Comparison of ENCODE assay signal across 15 cellular contexts in the genomic region with DNA sequence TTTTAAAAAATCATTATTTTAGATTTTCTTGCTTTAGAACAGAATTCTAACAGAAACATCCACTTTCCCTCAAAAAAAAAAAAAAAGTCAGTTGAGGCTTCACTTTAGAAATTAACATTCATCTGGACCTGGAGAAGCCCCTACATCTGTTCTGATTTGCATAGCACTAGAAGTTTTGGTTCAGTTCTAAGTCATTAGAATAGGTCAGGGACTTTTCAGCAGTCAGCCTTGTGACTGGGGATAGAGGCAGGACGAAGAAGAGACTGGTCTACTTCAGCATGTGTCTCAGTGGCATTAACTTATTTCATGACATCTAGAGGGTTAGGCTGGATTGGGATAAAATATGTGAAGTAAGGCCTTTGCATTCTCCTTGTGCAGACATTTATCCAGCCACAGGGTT.
DNase-seq lines count a peak whose midpoint lies in the region; ATAC-seq and TF ChIP-seq lines count a peak whose summit lies in the region.
"Had no signal": no experiment of that assay in that cellular context is flagged by ENCODE, and none has a peak within 500 bp of the region (broad histone marks: within the 10 kb centered on the region; RNA-seq: fewer than 3 reads in every experiment).

No MANE protein-coding gene starts in this region.

- no peaks in the 10 kb centered on the region for H3K4me1 Mint-ChIP-seq in activated CD4-positive, alpha-beta T cell treated with anti-CD3 and anti-CD28 coated beads, Interleukin-2, amount 10 ng/mL, durations not matched to agents 24 days and 14 days

- DNase-seq in activated CD4-positive, alpha-beta T cell treated with anti-CD3 and anti-CD28 coated beads, Interleukin-2, amount 10 ng/mL, durations not matched to agents 24 days and 14 days = no peak
- no peak for DNase-seq in AML-193 (lab: John Stamatoyannopoulos, UW)
- DNase-seq in BE2C = no peak
- DNase-seq in NCI-H748 (lab: John Stamatoyannopoulos, UW; ENCODE audit: unreplicated experiment) = no peak
- DNase-seq: activated CD4-positive, CD25-positive, alpha-beta regulatory T cell; amniotic stem cell; cortex of kidney; DND-41; NCI-H526 treated with DMSO at 0.1 percent for 48 hours had no signal

- peaks cover 15% of the 10 kb centered on the region for H3K27me3 Mint-ChIP-seq in activated CD4-positive, alpha-beta T cell treated with anti-CD3 and anti-CD28 coated beads, Interleukin-2, amount 10 ng/mL, durations not matched to agents 24 days and 14 days

- peak; percentile 96 for ATAC-seq in GM18870 (IDR thresholded peaks at IDR 0.05; ENCODE audit: unreplicated experiment)
- peak; percentile 80 for ATAC-seq in GM21515 (IDR thresholded peaks at IDR 0.05; ENCODE audit: unreplicated experiment)
- ATAC-seq in HG02973 (IDR thresholded peaks at IDR 0.05; ENCODE audit: unreplicated experiment) = peak; percentile 96
- ATAC-seq in HG03565 (IDR thresholded peaks at IDR 0.05; ENCODE audit: unreplicated experiment) = peak; percentile 93

- no peaks in the 10 kb centered on the region for H3K4me1 ChIP-seq in BE2C

- TF ChIP-seq CTCF in BE2C (IDR thresholded peaks at IDR 0.05; ENCODE audit: low read depth, low read length) = no peak

- no peak overlapping the region for H3K27ac Mint-ChIP-seq in activated CD4-positive, alpha-beta T cell treated with anti-CD3 and anti-CD28 coated beads, Interleukin-2, amount 10 ng/mL, durations not matched to agents 24 days and 14 days
- H3K27ac Mint-ChIP-seq: mesothelial cell of epicardium had no signal

- H3K9me3 Mint-ChIP-seq in activated CD4-positive, alpha-beta T cell treated with anti-CD3 and anti-CD28 coated beads, Interleukin-2, amount 10 ng/mL, durations not matched to agents 24 days and 14 days = no peaks in the 10 kb centered on the region

- no peak overlapping the region for H3K4me3 ChIP-seq in BE2C (ENCODE audit: low read depth, low read length)
- H3K4me3 ChIP-seq: SJSA1 had no signal

- no peaks in the 10 kb centered on the region for H3K9me3 ChIP-seq in BE2C
- H3K9me3 ChIP-seq: SJSA1 had no signal

- H3K36me3 ChIP-seq in BE2C = no peaks in the 10 kb centered on the region
- H3K36me3 ChIP-seq: SJSA1 had no signal

- no peaks in the 10 kb centered on the region for H3K27me3 ChIP-seq in BE2C
- H3K27me3 ChIP-seq: SJSA1 had no signal

- no peaks in the 10 kb centered on the region for H3K36me3 Mint-ChIP-seq in activated CD4-positive, alpha-beta T cell treated with anti-CD3 and anti-CD28 coated beads, Interleukin-2, amount 10 ng/mL, durations not matched to agents 24 days and 14 days (ENCODE audit: low read depth)
- H3K36me3 Mint-ChIP-seq: mesothelial cell of epicardium had no signal

- intact Hi-C loops in activated CD4-positive, alpha-beta T cell treated with anti-CD3 and anti-CD28 coated beads, Interleukin-2, amount 10 ng/mL, durations not matched to agents 24 days and 14 days (cut with micrococcal nuclease) = no loop called here

- H3K4me3 Mint-ChIP-seq in activated CD4-positive, alpha-beta T cell treated with anti-CD3 and anti-CD28 coated beads, Interleukin-2, amount 10 ng/mL, durations not matched to agents 24 days and 14 days = no peak overlapping the region
- H3K4me3 Mint-ChIP-seq: mesothelial cell of epicardium had no signal
